1 cellular context compared by ENCODE assay signal in genomic region chr11:104467414-104467813, GRCh38.
TF ChIP-seq lines count a peak whose summit lies in the region.

No MANE protein-coding gene starts in this region.

TF ChIP-seq in K562, 482 proteins besides CTCF, POLR2A, EP300 and RAD21 (continued from another document):
- TF ChIP-seq ATF3 (IDR thresholded peaks at IDR 0.05), result no peak
- no peak for TF ChIP-seq ATF3 (CRISPR knock-in tag; conservative IDR thresholded peaks at IDR 0.05)
- 0 out of 2 replicates have a peak, but pooled peaks have one; percentile 7 for TF ChIP-seq ARID1B (IDR thresholded peaks at IDR 0.05)
- TF ChIP-seq CBFA2T3 (IDR thresholded peaks at IDR 0.05), result peak; percentile 52; the same call in 1 of the 2 replicates
- no peak for TF ChIP-seq CBX5 (IDR thresholded peaks at IDR 0.05; ENCODE audit: borderline replicate concordance, low read depth)
- TF ChIP-seq CBFA2T2 (conservative IDR thresholded peaks at IDR 0.05), result peak; percentile 27; the same call in 1 of the 2 replicates
- TF ChIP-seq, protein P1, sequence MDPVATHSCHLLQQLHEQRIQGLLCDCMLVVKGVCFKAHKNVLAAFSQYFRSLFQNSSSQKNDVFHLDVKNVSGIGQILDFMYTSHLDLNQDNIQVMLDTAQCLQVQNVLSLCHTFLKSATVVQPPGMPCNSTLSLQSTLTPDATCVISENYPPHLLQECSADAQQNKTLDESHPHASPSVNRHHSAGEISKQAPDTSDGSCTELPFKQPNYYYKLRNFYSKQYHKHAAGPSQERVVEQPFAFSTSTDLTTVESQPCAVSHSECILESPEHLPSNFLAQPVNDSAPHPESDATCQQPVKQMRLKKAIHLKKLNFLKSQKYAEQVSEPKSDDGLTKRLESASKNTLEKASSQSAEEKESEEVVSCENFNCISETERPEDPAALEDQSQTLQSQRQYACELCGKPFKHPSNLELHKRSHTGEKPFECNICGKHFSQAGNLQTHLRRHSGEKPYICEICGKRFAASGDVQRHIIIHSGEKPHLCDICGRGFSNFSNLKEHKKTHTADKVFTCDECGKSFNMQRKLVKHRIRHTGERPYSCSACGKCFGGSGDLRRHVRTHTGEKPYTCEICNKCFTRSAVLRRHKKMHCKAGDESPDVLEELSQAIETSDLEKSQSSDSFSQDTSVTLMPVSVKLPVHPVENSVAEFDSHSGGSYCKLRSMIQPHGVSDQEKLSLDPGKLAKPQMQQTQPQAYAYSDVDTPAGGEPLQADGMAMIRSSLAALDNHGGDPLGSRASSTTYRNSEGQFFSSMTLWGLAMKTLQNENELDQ (CRISPR knock-in tag; IDR thresholded peaks at IDR 0.05; ENCODE audit: borderline replicate concordance), result no peak
- no peak for TF ChIP-seq BRD4 (IDR thresholded peaks at IDR 0.05)
- no peak for TF ChIP-seq ZNF707 (CRISPR knock-in tag; conservative IDR thresholded peaks at IDR 0.05)
- TF ChIP-seq SOX6 (IDR thresholded peaks at IDR 0.05), result peak; percentile 62
- TF ChIP-seq, protein P2, sequence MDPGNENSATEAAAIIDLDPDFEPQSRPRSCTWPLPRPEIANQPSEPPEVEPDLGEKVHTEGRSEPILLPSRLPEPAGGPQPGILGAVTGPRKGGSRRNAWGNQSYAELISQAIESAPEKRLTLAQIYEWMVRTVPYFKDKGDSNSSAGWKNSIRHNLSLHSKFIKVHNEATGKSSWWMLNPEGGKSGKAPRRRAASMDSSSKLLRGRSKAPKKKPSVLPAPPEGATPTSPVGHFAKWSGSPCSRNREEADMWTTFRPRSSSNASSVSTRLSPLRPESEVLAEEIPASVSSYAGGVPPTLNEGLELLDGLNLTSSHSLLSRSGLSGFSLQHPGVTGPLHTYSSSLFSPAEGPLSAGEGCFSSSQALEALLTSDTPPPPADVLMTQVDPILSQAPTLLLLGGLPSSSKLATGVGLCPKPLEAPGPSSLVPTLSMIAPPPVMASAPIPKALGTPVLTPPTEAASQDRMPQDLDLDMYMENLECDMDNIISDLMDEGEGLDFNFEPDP (CRISPR knock-in tag; IDR thresholded peaks at IDR 0.05), result no peak
- TF ChIP-seq, protein P3, sequence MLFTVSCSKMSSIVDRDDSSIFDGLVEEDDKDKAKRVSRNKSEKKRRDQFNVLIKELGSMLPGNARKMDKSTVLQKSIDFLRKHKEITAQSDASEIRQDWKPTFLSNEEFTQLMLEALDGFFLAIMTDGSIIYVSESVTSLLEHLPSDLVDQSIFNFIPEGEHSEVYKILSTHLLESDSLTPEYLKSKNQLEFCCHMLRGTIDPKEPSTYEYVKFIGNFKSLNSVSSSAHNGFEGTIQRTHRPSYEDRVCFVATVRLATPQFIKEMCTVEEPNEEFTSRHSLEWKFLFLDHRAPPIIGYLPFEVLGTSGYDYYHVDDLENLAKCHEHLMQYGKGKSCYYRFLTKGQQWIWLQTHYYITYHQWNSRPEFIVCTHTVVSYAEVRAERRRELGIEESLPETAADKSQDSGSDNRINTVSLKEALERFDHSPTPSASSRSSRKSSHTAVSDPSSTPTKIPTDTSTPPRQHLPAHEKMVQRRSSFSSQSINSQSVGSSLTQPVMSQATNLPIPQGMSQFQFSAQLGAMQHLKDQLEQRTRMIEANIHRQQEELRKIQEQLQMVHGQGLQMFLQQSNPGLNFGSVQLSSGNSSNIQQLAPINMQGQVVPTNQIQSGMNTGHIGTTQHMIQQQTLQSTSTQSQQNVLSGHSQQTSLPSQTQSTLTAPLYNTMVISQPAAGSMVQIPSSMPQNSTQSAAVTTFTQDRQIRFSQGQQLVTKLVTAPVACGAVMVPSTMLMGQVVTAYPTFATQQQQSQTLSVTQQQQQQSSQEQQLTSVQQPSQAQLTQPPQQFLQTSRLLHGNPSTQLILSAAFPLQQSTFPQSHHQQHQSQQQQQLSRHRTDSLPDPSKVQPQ (CRISPR knock-in tag; IDR thresholded peaks at IDR 0.05; ENCODE audit: borderline replicate concordance), result no peak
- no peak for TF ChIP-seq RFX7 (CRISPR knock-in tag; IDR thresholded peaks at IDR 0.05)
- no peak for TF ChIP-seq MCM2 (IDR thresholded peaks at IDR 0.05; ENCODE audit: low read depth)
- TF ChIP-seq STAT5A (IDR thresholded peaks at IDR 0.05; ENCODE audit: borderline replicate concordance, low read length), result no peak
- no peak for TF ChIP-seq SREBF1 (IDR thresholded peaks at IDR 0.05; ENCODE audit: borderline replicate concordance, low read depth, low read length)
- TF ChIP-seq ZFX (CRISPR knock-in tag; IDR thresholded peaks at IDR 0.05), result no peak
- no peak for TF ChIP-seq GABPB2 (CRISPR knock-in tag; conservative IDR thresholded peaks at IDR 0.05)
- no peak for TF ChIP-seq USF2 (CRISPR knock-in tag; IDR thresholded peaks at IDR 0.05)
- TF ChIP-seq, protein P4, sequence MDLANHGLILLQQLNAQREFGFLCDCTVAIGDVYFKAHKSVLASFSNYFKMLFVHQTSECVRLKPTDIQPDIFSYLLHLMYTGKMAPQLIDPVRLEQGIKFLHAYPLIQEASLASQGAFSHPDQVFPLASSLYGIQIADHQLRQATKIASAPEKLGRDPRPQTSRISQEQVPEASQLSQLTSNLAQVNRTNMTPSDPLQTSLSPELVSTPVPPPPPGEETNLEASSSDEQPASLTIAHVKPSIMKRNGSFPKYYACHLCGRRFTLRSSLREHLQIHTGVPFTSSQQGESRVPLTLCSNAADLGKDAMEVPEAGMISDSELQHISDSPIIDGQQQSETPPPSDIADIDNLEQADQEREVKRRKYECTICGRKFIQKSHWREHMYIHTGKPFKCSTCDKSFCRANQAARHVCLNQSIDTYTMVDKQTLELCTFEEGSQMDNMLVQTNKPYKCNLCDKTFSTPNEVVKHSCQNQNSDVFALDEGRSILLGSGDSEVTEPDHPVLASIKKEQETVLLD (IDR thresholded peaks at IDR 0.05), result no peak
- no peak for TF ChIP-seq ZKSCAN1 (IDR thresholded peaks at IDR 0.05; ENCODE audit: low read depth, low read length)
- TF ChIP-seq SMAD4 (CRISPR knock-in tag; conservative IDR thresholded peaks at IDR 0.05), result no peak
- no peak for TF ChIP-seq ZNF274 (IDR thresholded peaks at IDR 0.05; ENCODE audit: borderline replicate concordance, low read depth, low read length)
- TF ChIP-seq ZNF561 (CRISPR knock-in tag; conservative IDR thresholded peaks at IDR 0.05), result no peak
- TF ChIP-seq MAFF (IDR thresholded peaks at IDR 0.05; ENCODE audit: low read length), result no peak
- no peak for TF ChIP-seq POLR2AphosphoS2 (IDR thresholded peaks at IDR 0.05; ENCODE audit: low read length)
- TF ChIP-seq PML (IDR thresholded peaks at IDR 0.05; ENCODE audit: low read length), result no peak
- TF ChIP-seq TRIM24 (IDR thresholded peaks at IDR 0.05), result no peak
- TF ChIP-seq RBBP5 (IDR thresholded peaks at IDR 0.05; ENCODE audit: borderline replicate concordance, insufficient read depth, low read length, poor library complexity, severe bottlenecking), result no peak
